Comparison of ENCODE assay signal across 10 cellular contexts in the genomic region with DNA sequence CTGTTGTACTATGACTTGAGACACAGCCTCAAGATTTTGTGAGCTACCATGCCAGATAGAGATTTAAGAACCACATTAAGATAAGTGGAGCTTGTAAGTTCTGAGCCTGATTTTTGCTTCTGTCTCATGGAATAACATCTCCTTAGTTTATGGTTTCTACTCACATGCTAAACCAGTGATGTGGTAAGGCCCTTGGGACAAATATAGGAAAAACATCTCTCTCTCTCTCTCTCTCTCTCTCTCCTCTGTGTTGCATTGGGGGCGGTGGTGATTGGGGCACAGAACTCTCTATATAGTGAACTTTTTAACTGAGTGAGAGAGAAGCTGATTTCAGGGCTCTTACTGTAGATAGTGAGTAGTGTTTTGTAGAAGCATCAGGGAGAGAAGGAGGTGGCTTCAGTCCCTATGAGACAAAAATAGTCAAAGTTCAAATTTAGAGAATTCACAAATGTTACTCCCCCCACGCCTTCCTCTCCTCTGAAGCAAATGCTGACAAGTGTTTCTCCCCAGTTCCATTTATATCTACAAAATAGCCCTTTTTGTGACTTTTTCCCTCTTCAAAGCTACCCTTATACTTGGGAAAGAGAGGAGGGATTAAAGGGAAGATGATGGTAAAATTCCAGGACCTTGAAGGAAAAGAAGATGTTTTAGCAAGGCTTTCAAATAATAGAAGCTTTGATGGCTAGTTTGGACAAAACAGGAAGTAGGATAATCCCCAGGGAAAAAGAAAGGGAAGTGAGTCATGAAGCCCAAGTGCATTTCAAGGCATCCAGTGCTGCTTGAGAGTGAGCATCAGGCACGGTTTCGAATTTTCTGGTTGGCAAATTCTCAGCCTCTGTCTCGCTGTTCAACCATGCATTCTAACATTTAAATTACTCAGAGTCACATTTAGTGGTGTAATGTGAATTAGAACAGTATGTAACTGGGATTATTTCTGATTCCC.
DNase-seq lines count a peak whose midpoint lies in the region; ATAC-seq and TF ChIP-seq lines count a peak whose summit lies in the region.
"Had no signal": no experiment of that assay in that cellular context is flagged by ENCODE, and none has a peak within 500 bp of the region (broad histone marks: within the 10 kb centered on the region; RNA-seq: fewer than 3 reads in every experiment).

No MANE protein-coding gene starts in this region.

- WGBS in mesendoderm (ENCODE audit: extremely low coverage, insufficient coverage, low lambda C conversion rate) = no CpG with 5 or more reads among the region's 5 CpGs

- ATAC-seq in HG03442 (IDR thresholded peaks at IDR 0.05; ENCODE audit: unreplicated experiment) = peak; percentile 46
- ATAC-seq: esophagus mucosa had no signal

- no peak overlapping the region for H4K5ac ChIP-seq in mesendoderm (ENCODE audit: low read length)

- H3K23ac ChIP-seq in mesendoderm (ENCODE audit: low read length) = no peak overlapping the region

- H3K9me3 ChIP-seq in BLaER1 = 0 out of 2 replicates have a peak, but pooled peaks cover 4% of the 10 kb centered on the region

- no peak overlapping the region for H3K18ac ChIP-seq in mesendoderm (ENCODE audit: low read length)

- H3K4ac ChIP-seq in mesendoderm (ENCODE audit: low read depth, low read length) = no peak overlapping the region

- H3K9ac ChIP-seq in BLaER1 (peak overlapping the region; percentile 56; the same call in 1 of the 2 replicates), mesendoderm (ENCODE audit: low read length) (no peak overlapping the region)

- H3K27me3 ChIP-seq in BLaER1 (peaks cover 81% of the 10 kb centered on the region), mesendoderm (ENCODE audit: insufficient read depth, low read length, poor library complexity) (no peaks in the 10 kb centered on the region), H7 (ENCODE audit: control insufficient read depth, insufficient read depth, low read length) (no peaks in the 10 kb centered on the region)

- H3K27ac ChIP-seq in BLaER1 = peak overlapping the region; percentile 67
- H3K27ac ChIP-seq in mesendoderm (ENCODE audit: low read depth, low read length) = no peak overlapping the region

- no peaks in the 10 kb centered on the region for H3K79me1 ChIP-seq in mesendoderm (ENCODE audit: low read length)

- in situ Hi-C loops in astrocyte of the spinal cord (cut with HindIII; ENCODE audit: low sequenced_read_pairs) = no loop called here

- H4K8ac ChIP-seq in mesendoderm (ENCODE audit: low read depth, low read length) = no peak overlapping the region

- H2BK15ac ChIP-seq in mesendoderm (replicated peaks; ENCODE audit: low read depth) = no peak overlapping the region

- no peaks in the 10 kb centered on the region for H3K36me3 ChIP-seq in BLaER1
- H3K36me3 ChIP-seq in mesendoderm (ENCODE audit: control insufficient read depth, insufficient read depth, low read length) = no peaks in the 10 kb centered on the region
- H3K36me3 ChIP-seq in H7 (replicated peaks; ENCODE audit: control insufficient read depth, insufficient read depth, low read length) = no peaks in the 10 kb centered on the region

- H3K4me1 ChIP-seq in BLaER1 (peaks cover 24% of the 10 kb centered on the region), mesendoderm (ENCODE audit: control insufficient read depth, low read depth, low read length) (no peaks in the 10 kb centered on the region)

- no peak overlapping the region for H2AK5ac ChIP-seq in mesendoderm (ENCODE audit: low read length)

- peak overlapping the region; percentile 69 for H3K4me2 ChIP-seq in BLaER1
- no peak overlapping the region for H3K4me2 ChIP-seq in mesendoderm (ENCODE audit: low read length)

- no peaks in the 10 kb centered on the region for H3K79me2 ChIP-seq in mesendoderm (ENCODE audit: control insufficient read depth, insufficient read depth, low read length)

- H4K20me1 ChIP-seq in BLaER1 = no peaks in the 10 kb centered on the region

- H2BK120ac ChIP-seq in mesendoderm (ENCODE audit: low read depth, low read length) = no peak overlapping the region

- no peak overlapping the region for H3K56ac ChIP-seq in mesendoderm (ENCODE audit: low read length)

- H3K4me3 ChIP-seq in BLaER1 = 0 out of 2 replicates have a peak overlapping the region, but pooled peaks have one; percentile 33
- no peak overlapping the region for H3K4me3 ChIP-seq in astrocyte of the spinal cord (ENCODE audit: low read depth, low read length)
- H3K4me3 ChIP-seq in mesendoderm (ENCODE audit: low read length) = no peak overlapping the region
- no peak overlapping the region for H3K4me3 ChIP-seq in H7 (ENCODE audit: insufficient read depth, low read depth, low read length)

- TF ChIP-seq CTCF in astrocyte of the spinal cord (IDR thresholded peaks at IDR 0.05; ENCODE audit: low read depth, low read length) = no peak

- DNase-seq in astrocyte of the spinal cord (ENCODE audit: low read depth, low spot score) (peak; percentile 66), mesendoderm (peak; percentile 56), T-helper 9 cell (no peak), NCI-H524 treated with DMSO at 0.1 percent for 48 hours (lab: John Stamatoyannopoulos, UW) (no peak), H7 (no peak), NCI-H1048 (lab: John Stamatoyannopoulos, UW) (no peak)
- DNase-seq: NCI-H345 had no signal

- no peak overlapping the region for H2BK5ac ChIP-seq in mesendoderm (ENCODE audit: low read length)

Comparison
In these comparisons a context has a peak if more than half of its experiments do, and no peak if none do; other contexts are left out.
1. DNase-seq: peak in astrocyte of the spinal cord (single experiment) and mesendoderm (single experiment); none in T-helper 9 cell (single experiment), NCI-H524 treated with DMSO at 0.1 percent for 48 hours (single experiment), H7 (single experiment) and NCI-H1048 (single experiment).